In genomic region chr9:19517202-19517942, GRCh38 we compare ENCODE assay signal across 1 cellular context.
TF ChIP-seq lines count a peak whose summit lies in the region.

No MANE protein-coding gene starts in this region.

TF ChIP-seq in GM23338, 12 proteins besides CTCF, POLR2A, EP300 and RAD21:
- TF ChIP-seq ZNF462 (CRISPR knock-in tag; IDR thresholded peaks at IDR 0.05) (no peak), NANOG (IDR thresholded peaks at IDR 0.05; ENCODE audit: borderline replicate concordance) (no peak), POLR2AphosphoS5 (IDR thresholded peaks at IDR 0.05; ENCODE audit: low read depth) (no peak), CREB1 (CRISPR knock-in tag; IDR thresholded peaks at IDR 0.05; ENCODE audit: low read depth) (no peak), STAT1 (IDR thresholded peaks at IDR 0.05; ENCODE audit: unreplicated experiment) (no peak), ETS1 (IDR thresholded peaks at IDR 0.05) (no peak), ZNF331 (CRISPR knock-in tag; IDR thresholded peaks at IDR 0.05; ENCODE audit: low read depth) (no peak), REST (IDR thresholded peaks at IDR 0.05; ENCODE audit: unreplicated experiment) (no peak), EZH2phosphoT487 (IDR thresholded peaks at IDR 0.05; ENCODE audit: unreplicated experiment) (no peak), EZH2 (IDR thresholded peaks at IDR 0.05; ENCODE audit: low read depth, unreplicated experiment) (no peak), ZNF114 (CRISPR knock-in tag; IDR thresholded peaks at IDR 0.05) (no peak)
